ENCODE assay signal across 1 cellular context in genomic region chr1:52814465-52814864, GRCh38.
TF ChIP-seq lines count a peak whose summit lies in the region.

No MANE protein-coding gene starts in this region.

TF ChIP-seq in K562, 482 proteins besides CTCF, POLR2A, EP300 and RAD21 (continued from another document):
- TF ChIP-seq CEBPG (CRISPR knock-in tag; IDR thresholded peaks at IDR 0.05): peak; percentile 77
- peak in 1 of 2 experiments; percentile 85; a peak in 2 of 4 replicates for TF ChIP-seq CEBPG (tag; conservative IDR thresholded peaks at IDR 0.05 in 1 of 2, IDR thresholded peaks at IDR 0.05 in 1 of 2)
- 0 out of 4 replicates have a peak, but pooled peaks of 1 of the 2 experiments have one; percentile 45 for TF ChIP-seq TEAD1 (CRISPR knock-in tag; IDR thresholded peaks at IDR 0.05)
- peak; percentile 31; the same call in 1 of the 2 replicates for TF ChIP-seq DPF2 (IDR thresholded peaks at IDR 0.05)
- TF ChIP-seq NR2F6 (CRISPR knock-in tag; IDR thresholded peaks at IDR 0.05): no peak
- TF ChIP-seq ATF7 (IDR thresholded peaks at IDR 0.05): peak; percentile 51; the same call in 1 of the 2 replicates
- no peak for TF ChIP-seq CCAR2 (IDR thresholded peaks at IDR 0.05; ENCODE audit: low read depth, low read length)
- TF ChIP-seq ATF3 (IDR thresholded peaks at IDR 0.05): peak; percentile 90
- TF ChIP-seq ATF3 (CRISPR knock-in tag; conservative IDR thresholded peaks at IDR 0.05): no peak
- TF ChIP-seq CEBPB (tag; IDR thresholded peaks at IDR 0.05): peak; percentile 76
- no peak for TF ChIP-seq CBX1 (IDR thresholded peaks at IDR 0.05; ENCODE audit: low read depth)
- 0 out of 2 replicates have a peak, but pooled peaks have one; percentile 34 for TF ChIP-seq ETV5 (CRISPR knock-in tag; IDR thresholded peaks at IDR 0.05; ENCODE audit: low read depth)
- peak; percentile 18 to 26; a peak in 1 of 4 replicates for TF ChIP-seq FOXA3 (CRISPR knock-in tag; conservative IDR thresholded peaks at IDR 0.05 in 1 of 2, IDR thresholded peaks at IDR 0.05 in 1 of 2)
- TF ChIP-seq HMG20A (CRISPR knock-in tag; conservative IDR thresholded peaks at IDR 0.05): no peak
- TF ChIP-seq THRAP3 (IDR thresholded peaks at IDR 0.05; ENCODE audit: borderline replicate concordance): no peak
- TF ChIP-seq, protein P1, sequence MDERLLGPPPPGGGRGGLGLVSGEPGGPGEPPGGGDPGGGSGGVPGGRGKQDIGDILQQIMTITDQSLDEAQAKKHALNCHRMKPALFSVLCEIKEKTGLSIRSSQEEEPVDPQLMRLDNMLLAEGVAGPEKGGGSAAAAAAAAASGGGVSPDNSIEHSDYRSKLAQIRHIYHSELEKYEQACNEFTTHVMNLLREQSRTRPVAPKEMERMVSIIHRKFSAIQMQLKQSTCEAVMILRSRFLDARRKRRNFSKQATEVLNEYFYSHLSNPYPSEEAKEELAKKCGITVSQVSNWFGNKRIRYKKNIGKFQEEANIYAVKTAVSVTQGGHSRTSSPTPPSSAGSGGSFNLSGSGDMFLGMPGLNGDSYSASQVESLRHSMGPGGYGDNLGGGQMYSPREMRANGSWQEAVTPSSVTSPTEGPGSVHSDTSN (CRISPR knock-in tag; IDR thresholded peaks at IDR 0.05; ENCODE audit: low read depth): no peak
- TF ChIP-seq, protein P1 (tag; conservative IDR thresholded peaks at IDR 0.05; ENCODE audit: low read depth): peak; percentile 57; the same call in 1 of the 2 replicates
- TF ChIP-seq ARID1B (IDR thresholded peaks at IDR 0.05): peak; percentile 46
- TF ChIP-seq, protein P2, sequence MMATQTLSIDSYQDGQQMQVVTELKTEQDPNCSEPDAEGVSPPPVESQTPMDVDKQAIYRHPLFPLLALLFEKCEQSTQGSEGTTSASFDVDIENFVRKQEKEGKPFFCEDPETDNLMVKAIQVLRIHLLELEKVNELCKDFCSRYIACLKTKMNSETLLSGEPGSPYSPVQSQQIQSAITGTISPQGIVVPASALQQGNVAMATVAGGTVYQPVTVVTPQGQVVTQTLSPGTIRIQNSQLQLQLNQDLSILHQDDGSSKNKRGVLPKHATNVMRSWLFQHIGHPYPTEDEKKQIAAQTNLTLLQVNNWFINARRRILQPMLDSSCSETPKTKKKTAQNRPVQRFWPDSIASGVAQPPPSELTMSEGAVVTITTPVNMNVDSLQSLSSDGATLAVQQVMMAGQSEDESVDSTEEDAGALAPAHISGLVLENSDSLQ (IDR thresholded peaks at IDR 0.05): peak; percentile 94
- peak; percentile 82 for TF ChIP-seq MEIS2 (IDR thresholded peaks at IDR 0.05; ENCODE audit: partially characterized antibody)
- no peak for TF ChIP-seq OTX1 (CRISPR knock-in tag; IDR thresholded peaks at IDR 0.05)
TF ChIP-seq in K562: peak in this region for 14.
